In genomic region chrX:73562986-73563739, GRCh38 we compare ENCODE assay signal across 8 cellular contexts. TPM values are rescaled to one million over a fixed set of nuclear protein-coding genes. Genes with fewer than 3 reads are reported as not detected.
DNase-seq lines count a peak whose midpoint lies in the region; ATAC-seq and TF ChIP-seq lines count a peak whose summit lies in the region.

TSS of gene CHIC1 (plus strand) at chrX:73563197. CDS start at chrX:73563285, 88 bp downstream.

- no peaks in the 10 kb centered on the region for H3K9me3 ChIP-seq in ovary
- H3K9me3 ChIP-seq in thoracic aorta = no peaks in the 10 kb centered on the region

- no peak for TF ChIP-seq EP300 in ovary (IDR thresholded peaks at IDR 0.05)

- H3K4me3 ChIP-seq in KMS-11 (IDR thresholded peaks at IDR 0.05; ENCODE audit: insufficient read depth, low read depth, low read length) (no peak within 1 kb of the TSS), ovary (peak within 1 kb of the TSS; percentile 60), thoracic aorta (peak within 1 kb of the TSS; percentile 73)

- H4K20me1 ChIP-seq in KMS-11 (ENCODE audit: insufficient read depth) = no peaks in the 10 kb centered on the region

- H3K4me2 ChIP-seq in KMS-11 = peak within 1 kb of the TSS; percentile 89

- peaks cover 12% of the 10 kb centered on the region; the same call in 1 of the 2 replicates for H3K79me2 ChIP-seq in KMS-11 (ENCODE audit: insufficient read depth, low read depth)

- peak within 1 kb of the TSS; percentile 79 for H3K9ac ChIP-seq in KMS-11

- peak within 1 kb of the TSS; percentile 90 for H3K27ac ChIP-seq in KMS-11
- H3K27ac ChIP-seq in ovary = peak within 1 kb of the TSS; percentile 76 to 78
- H3K27ac ChIP-seq in thoracic aorta = peak within 1 kb of the TSS; percentile 88 to 89

- ATAC-seq in GM21576 (IDR thresholded peaks at IDR 0.05; ENCODE audit: unreplicated experiment) (peak; percentile 58), thoracic aorta (ENCODE audit: insufficient number of reproducible peaks, low FRiP score, low read depth) (peak; percentile 73)
- peak; percentile 74 to 75 for ATAC-seq in activated naive CD4-positive, alpha-beta T cell treated with anti-CD3 and anti-CD28 coated beads, Interleukin-2, amount 50 U/mL, for 72 hours

- H2AFZ ChIP-seq in KMS-11 (ENCODE audit: low read depth) = peak within 1 kb of the TSS; percentile 95

- H3K27ac Mint-ChIP-seq in activated naive CD4-positive, alpha-beta T cell treated with anti-CD3 and anti-CD28 coated beads, Interleukin-2, amount 50 U/mL, for 72 hours = peak within 1 kb of the TSS; percentile 85 to 96

- no peaks in the 10 kb centered on the region for H3K27me3 ChIP-seq in KMS-11 (ENCODE audit: insufficient read depth, low read depth)
- no peaks in the 10 kb centered on the region for H3K27me3 ChIP-seq in ovary
- H3K27me3 ChIP-seq in thoracic aorta (replicated peaks; ENCODE audit: insufficient read depth) = no peaks in the 10 kb centered on the region

- in situ Hi-C loops in SK-MEL-5 (cut with HindIII; ENCODE audit: low pct_unique_long_range_greater_than_20kb, low sequenced_read_pairs) = no loop called here

- TF ChIP-seq CTCF in KMS-11 (conservative IDR thresholded peaks at IDR 0.05; ENCODE audit: low read depth, low read length) (no peak), ovary (IDR thresholded peaks at IDR 0.05) (no peak), thoracic aorta (IDR thresholded peaks at IDR 0.05) (no peak)

- H3K36me3 Mint-ChIP-seq in activated naive CD4-positive, alpha-beta T cell treated with anti-CD3 and anti-CD28 coated beads, Interleukin-2, amount 50 U/mL, for 72 hours = no peaks in the 10 kb centered on the region

- intact Hi-C loops in head of caudate nucleus (cut with DNase I) = no loop called here
- intact Hi-C loops in ovary (cut with DNase I) = no loop called here

- 22 to 28% (median 28%) methylated on average over 51 of the region's 51 CpGs for WGBS in ovary, 3 donors

- peak; percentile 35 for DNase-seq in DMS114 treated with DMSO at 0.1 percent for 48 hours (lab: John Stamatoyannopoulos, UW; ENCODE audit: unreplicated experiment)
- peak; percentile 64 for DNase-seq in SK-MEL-5 (ENCODE audit: low read depth, low spot score)
- DNase-seq in activated naive CD4-positive, alpha-beta T cell treated with anti-CD3 and anti-CD28 coated beads, Interleukin-2, amount 50 U/mL, for 72 hours (ENCODE audit: low spot score in 2 of 2) = peak; percentile 53 to 70
- peak; percentile 34 to 86 (median 73) for DNase-seq in head of caudate nucleus
- DNase-seq in ovary = peak; percentile 63 to 78 (median 73)
- peak; percentile 4 for DNase-seq in thoracic aorta (ENCODE audit: low spot score)

- no peaks in the 10 kb centered on the region for H3K9me3 Mint-ChIP-seq in activated naive CD4-positive, alpha-beta T cell treated with anti-CD3 and anti-CD28 coated beads, Interleukin-2, amount 50 U/mL, for 72 hours

- TF ChIP-seq POLR2A in ovary (IDR thresholded peaks at IDR 0.05) = no peak

- peaks cover 22% of the 10 kb centered on the region for H3K4me1 ChIP-seq in KMS-11 (ENCODE audit: low read depth, poor library complexity, severe bottlenecking)
- H3K4me1 ChIP-seq in ovary (ENCODE audit: insufficient read depth) = no peaks in the 10 kb centered on the region
- no peaks in the 10 kb centered on the region for H3K4me1 ChIP-seq in thoracic aorta (ENCODE audit: control insufficient read depth in 1 of 2, low read depth in 2 of 2)

- H3K36me3 ChIP-seq in KMS-11 (ENCODE audit: insufficient read depth) (no peaks in the 10 kb centered on the region), ovary (no peaks in the 10 kb centered on the region), thoracic aorta (no peaks in the 10 kb centered on the region)

RNA-seq across cellular contexts. Expression of gene CHIC1, which starts in this region (rescaled TPM):
- total RNA-seq in SK-MEL-5 (2014; rRNA removed; shearing (Covaris generic)) = 8.9 and 10.1 TPM in 2 replicates
- 5.6 and 5.7 TPM in 2 replicates for polyA plus RNA-seq in SK-MEL-5 (2015; cell fraction: cytosol; rRNA removed)
- 21.2 and 24.0 TPM in 2 replicates for polyA plus RNA-seq in SK-MEL-5 (2015; cell fraction: nucleus; rRNA removed)
- total RNA-seq in activated naive CD4-positive, alpha-beta T cell treated with anti-CD3 and anti-CD28 coated beads, Interleukin-2, amount 50 U/mL, for 72 hours = 1 to 10 TPM; 3.7 to 4.8 TPM
- total RNA-seq in ovary = 10 to 100 TPM; 11.0 to 14.2 (median 12.8) TPM
- polyA plus RNA-seq in ovary = 1 to 10 TPM; 3.6 to 8.3 TPM
- 10 to 100 TPM in 1 of 2 donors, 1 to 10 TPM in 1; 8.5 to 18.9 TPM for total RNA-seq in thoracic aorta

Comparison
In these comparisons a context has a peak if more than half of its experiments do, and no peak if none do; other contexts are left out.
1. DNase-seq: peak in every context shown above with its lines; median percentile 73 in head of caudate nucleus; 73 in ovary; 64 in SK-MEL-5; 62 in activated naive CD4-positive, alpha-beta T cell treated with anti-CD3 and anti-CD28 coated beads, Interleukin-2, amount 50 U/mL, for 72 hours; 35 in DMS114 treated with DMSO at 0.1 percent for 48 hours; 4 in thoracic aorta.